In the genomic region with DNA sequence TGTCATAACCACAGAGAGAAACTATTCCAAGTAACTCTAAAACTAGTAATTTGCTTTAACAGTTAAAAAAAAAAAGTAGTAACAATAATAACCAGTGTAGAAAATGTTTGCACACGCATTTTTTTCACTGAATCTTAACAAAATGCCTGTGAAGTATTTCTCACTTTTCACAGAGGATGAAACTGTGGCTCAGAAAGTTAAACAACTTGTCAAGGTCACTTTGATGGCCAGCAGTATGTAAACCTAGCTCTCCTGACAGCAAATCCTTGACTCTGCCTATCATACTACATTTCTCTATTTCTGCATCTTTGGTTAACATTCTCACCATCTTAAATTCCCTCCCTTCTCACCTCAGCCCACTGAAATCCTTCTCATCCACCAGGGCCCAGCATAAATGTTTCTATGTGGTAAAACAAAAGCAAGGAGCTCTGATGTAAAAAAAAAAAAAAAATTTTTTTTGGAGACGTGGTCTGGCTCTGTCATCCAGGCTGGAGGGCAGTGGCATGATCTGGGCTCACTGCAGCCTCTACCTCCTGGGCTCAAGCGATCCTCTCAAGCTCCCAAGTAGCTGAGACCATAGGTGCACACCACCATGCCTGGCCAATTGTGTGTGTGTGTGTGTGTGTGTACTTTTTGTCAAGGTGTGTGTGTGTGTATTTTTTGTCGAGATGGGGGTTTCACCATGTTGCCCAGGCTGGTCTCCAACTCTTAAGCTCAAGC, we compare ENCODE assay signal across 1 cellular context.
TF ChIP-seq lines count a peak whose summit lies in the region.

No MANE protein-coding gene starts in this region.

TF ChIP-seq in HepG2, 621 proteins besides CTCF, POLR2A, EP300 and RAD21 (continued from another document):
- TF ChIP-seq, protein P1, sequence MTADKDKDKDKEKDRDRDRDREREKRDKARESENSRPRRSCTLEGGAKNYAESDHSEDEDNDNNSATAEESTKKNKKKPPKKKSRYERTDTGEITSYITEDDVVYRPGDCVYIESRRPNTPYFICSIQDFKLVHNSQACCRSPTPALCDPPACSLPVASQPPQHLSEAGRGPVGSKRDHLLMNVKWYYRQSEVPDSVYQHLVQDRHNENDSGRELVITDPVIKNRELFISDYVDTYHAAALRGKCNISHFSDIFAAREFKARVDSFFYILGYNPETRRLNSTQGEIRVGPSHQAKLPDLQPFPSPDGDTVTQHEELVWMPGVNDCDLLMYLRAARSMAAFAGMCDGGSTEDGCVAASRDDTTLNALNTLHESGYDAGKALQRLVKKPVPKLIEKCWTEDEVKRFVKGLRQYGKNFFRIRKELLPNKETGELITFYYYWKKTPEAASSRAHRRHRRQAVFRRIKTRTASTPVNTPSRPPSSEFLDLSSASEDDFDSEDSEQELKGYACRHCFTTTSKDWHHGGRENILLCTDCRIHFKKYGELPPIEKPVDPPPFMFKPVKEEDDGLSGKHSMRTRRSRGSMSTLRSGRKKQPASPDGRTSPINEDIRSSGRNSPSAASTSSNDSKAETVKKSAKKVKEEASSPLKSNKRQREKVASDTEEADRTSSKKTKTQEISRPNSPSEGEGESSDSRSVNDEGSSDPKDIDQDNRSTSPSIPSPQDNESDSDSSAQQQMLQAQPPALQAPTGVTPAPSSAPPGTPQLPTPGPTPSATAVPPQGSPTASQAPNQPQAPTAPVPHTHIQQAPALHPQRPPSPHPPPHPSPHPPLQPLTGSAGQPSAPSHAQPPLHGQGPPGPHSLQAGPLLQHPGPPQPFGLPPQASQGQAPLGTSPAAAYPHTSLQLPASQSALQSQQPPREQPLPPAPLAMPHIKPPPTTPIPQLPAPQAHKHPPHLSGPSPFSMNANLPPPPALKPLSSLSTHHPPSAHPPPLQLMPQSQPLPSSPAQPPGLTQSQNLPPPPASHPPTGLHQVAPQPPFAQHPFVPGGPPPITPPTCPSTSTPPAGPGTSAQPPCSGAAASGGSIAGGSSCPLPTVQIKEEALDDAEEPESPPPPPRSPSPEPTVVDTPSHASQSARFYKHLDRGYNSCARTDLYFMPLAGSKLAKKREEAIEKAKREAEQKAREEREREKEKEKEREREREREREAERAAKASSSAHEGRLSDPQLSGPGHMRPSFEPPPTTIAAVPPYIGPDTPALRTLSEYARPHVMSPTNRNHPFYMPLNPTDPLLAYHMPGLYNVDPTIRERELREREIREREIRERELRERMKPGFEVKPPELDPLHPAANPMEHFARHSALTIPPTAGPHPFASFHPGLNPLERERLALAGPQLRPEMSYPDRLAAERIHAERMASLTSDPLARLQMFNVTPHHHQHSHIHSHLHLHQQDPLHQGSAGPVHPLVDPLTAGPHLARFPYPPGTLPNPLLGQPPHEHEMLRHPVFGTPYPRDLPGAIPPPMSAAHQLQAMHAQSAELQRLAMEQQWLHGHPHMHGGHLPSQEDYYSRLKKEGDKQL (CRISPR knock-in tag; IDR thresholded peaks at IDR 0.05; ENCODE audit: low read depth): 0 out of 2 replicates have a peak, but pooled peaks have one; percentile 17
- TF ChIP-seq, protein P2, sequence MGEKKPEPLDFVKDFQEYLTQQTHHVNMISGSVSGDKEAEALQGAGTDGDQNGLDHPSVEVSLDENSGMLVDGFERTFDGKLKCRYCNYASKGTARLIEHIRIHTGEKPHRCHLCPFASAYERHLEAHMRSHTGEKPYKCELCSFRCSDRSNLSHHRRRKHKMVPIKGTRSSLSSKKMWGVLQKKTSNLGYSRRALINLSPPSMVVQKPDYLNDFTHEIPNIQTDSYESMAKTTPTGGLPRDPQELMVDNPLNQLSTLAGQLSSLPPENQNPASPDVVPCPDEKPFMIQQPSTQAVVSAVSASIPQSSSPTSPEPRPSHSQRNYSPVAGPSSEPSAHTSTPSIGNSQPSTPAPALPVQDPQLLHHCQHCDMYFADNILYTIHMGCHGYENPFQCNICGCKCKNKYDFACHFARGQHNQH (CRISPR knock-in tag; IDR thresholded peaks at IDR 0.05): 0 out of 2 replicates have a peak, but pooled peaks have one; percentile 37
- TF ChIP-seq SOX13 (IDR thresholded peaks at IDR 0.05) (no peak), SOX13 (CRISPR knock-in tag; conservative IDR thresholded peaks at IDR 0.05 in 1 of 2, IDR thresholded peaks at IDR 0.05 in 1 of 2) (peak in 1 of 2 experiments; percentile 58; a peak in 1 of 4 replicates), TSC22D2 (CRISPR knock-in tag; IDR thresholded peaks at IDR 0.05; ENCODE audit: borderline replicate concordance) (no peak), KAT8 (CRISPR knock-in tag; IDR thresholded peaks at IDR 0.05) (0 out of 2 replicates have a peak, but pooled peaks have one; percentile 29), MEIS1 (CRISPR knock-in tag; IDR thresholded peaks at IDR 0.05; ENCODE audit: borderline replicate concordance) (0 out of 2 replicates have a peak, but pooled peaks have one; percentile 62), ZNF891 (CRISPR knock-in tag; IDR thresholded peaks at IDR 0.05) (no peak), ZNF12 (CRISPR knock-in tag; IDR thresholded peaks at IDR 0.05) (peak; percentile 92), FOXA1 (IDR thresholded peaks at IDR 0.05) (no peak), FOXA1 (CRISPR knock-in tag; IDR thresholded peaks at IDR 0.05) (0 out of 2 replicates have a peak, but pooled peaks have one; percentile 11), ZNF770 (CRISPR knock-in tag; IDR thresholded peaks at IDR 0.05) (peak; percentile 3; the same call in 1 of the 2 replicates)
